In the genomic region with DNA sequence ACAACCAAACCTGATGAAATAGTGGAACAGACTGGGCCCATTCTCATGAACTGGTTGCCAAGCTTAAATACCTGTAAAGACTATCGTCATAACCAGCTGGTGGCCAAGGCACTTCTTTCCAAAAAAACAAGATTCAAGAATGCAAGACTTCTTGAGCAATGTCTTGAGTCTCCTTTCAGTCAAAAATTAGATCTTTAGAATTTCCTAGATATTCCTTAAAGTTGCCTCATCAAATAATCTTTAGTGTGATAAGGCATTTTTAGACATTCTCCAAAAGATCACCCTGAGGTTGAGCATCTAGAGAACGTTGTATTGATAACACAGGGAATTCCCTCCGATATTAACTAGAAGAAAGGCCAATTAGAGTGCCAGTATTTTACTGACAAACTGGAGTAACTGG, we compare ENCODE assay signal across 10 cellular contexts.
"Had no signal": no experiment of that assay in that cellular context is flagged by ENCODE, and none has a peak within 500 bp of the region (broad histone marks: within the 10 kb centered on the region; RNA-seq: fewer than 3 reads in every experiment).

No MANE protein-coding gene starts in this region.

- H3K36me3 ChIP-seq: HAP-1 had no signal

- H3K9me3 ChIP-seq: HAP-1 had no signal

- DNase-seq: GM23248, GOT3, H7, H9, HCEC 1CT, HFFc6 had no signal

- H3K4me1 ChIP-seq: HAP-1 had no signal

- H3K4me3 ChIP-seq: GM23248, GM23338, HAP-1 had no signal

- H3K27ac ChIP-seq: GM23248 had no signal

- H3K27ac Mint-ChIP-seq: GM23338, H9, HFFc6 had no signal

- H3K4me2 ChIP-seq: GM23338 had no signal

- H3K9ac ChIP-seq: GM23248 had no signal

- FAIRE-seq: H1, H54 had no signal

- H3K9me3 Mint-ChIP-seq: H9 had no signal

- H3K4me3 Mint-ChIP-seq: GM23338, H9, HFFc6 had no signal

- H3K4me1 Mint-ChIP-seq: GM23338, H9 had no signal

- H2AFZ ChIP-seq: GM23248, GM23338 had no signal
